Comparison of ENCODE assay signal across 10 cellular contexts in genomic region chr12:70463997-70464396, GRCh38.
"Had no signal": no experiment of that assay in that cellular context is flagged by ENCODE, and none has a peak within 500 bp of the region (broad histone marks: within the 10 kb centered on the region; RNA-seq: fewer than 3 reads in every experiment).

No MANE protein-coding gene starts in this region.

- H3K9ac ChIP-seq: GM23248 had no signal

- H3K4me2 ChIP-seq: GM23338 had no signal

- ATAC-seq: GM23338 had no signal

- H3K36me3 ChIP-seq: HAP-1 had no signal

- H3K4me3 ChIP-seq: GM23248, GM23338, HAP-1 had no signal

- H2AFZ ChIP-seq: GM23248, GM23338 had no signal

- H3K27ac ChIP-seq: GM23248 had no signal

- H3K4me1 ChIP-seq: HAP-1 had no signal

- DNase-seq: GM23248, GOT3, H7, H9, HCEC 1CT, HFFc6 had no signal

- FAIRE-seq: H1, H54 had no signal
